In genomic region chr16:14095883-14096551, GRCh38 we compare ENCODE assay signal across 22 cellular contexts. TPM values are rescaled to one million over a fixed set of nuclear protein-coding genes. Genes with fewer than 3 reads are reported as not detected.
DNase-seq lines count a peak whose midpoint lies in the region; ATAC-seq, FAIRE-seq and TF ChIP-seq lines count a peak whose summit lies in the region.
"Had no signal": no experiment of that assay in that cellular context is flagged by ENCODE, and none has a peak within 500 bp of the region (broad histone marks: within the 10 kb centered on the region; RNA-seq: fewer than 3 reads in every experiment).

No MANE protein-coding gene starts in this region.

- H3K9me3 ChIP-seq in HEK293 (ENCODE audit: control insufficient read depth, insufficient read depth, low read depth, low read length) (no peaks in the 10 kb centered on the region), keratinocyte (ENCODE audit: control insufficient read depth, low read depth, low read length) (no peaks in the 10 kb centered on the region), stomach smooth muscle (ENCODE audit: control insufficient read depth in 2 of 2, low read length in 2 of 2) (no peaks in the 10 kb centered on the region)

- H3K79me2 ChIP-seq in keratinocyte (ENCODE audit: control insufficient read depth, insufficient read depth, low read length) = peaks cover 42% of the 10 kb centered on the region

- H3K4me2 ChIP-seq in keratinocyte (ENCODE audit: control insufficient read depth, extremely low read depth, insufficient read depth, low read depth, low read length) = peak overlapping the region; percentile 67

- H3K36me3 Mint-ChIP-seq in activated CD8-positive, alpha-beta memory T cell treated with anti-CD3 and anti-CD28 coated beads, Interleukin-2, amount 10 ng/mL, durations not matched to agents 7 days and 5 days = peaks cover 2% of the 10 kb centered on the region

- H3K9ac ChIP-seq in keratinocyte (ENCODE audit: control insufficient read depth, extremely low read depth, insufficient read depth, low read length) (no peak overlapping the region), stomach smooth muscle (ENCODE audit: low read length in 2 of 2) (no peak overlapping the region)

- no peak for DNase-seq in keratinocyte (ENCODE audit: low read depth, low spot score)
- DNase-seq in activated CD8-positive, alpha-beta memory T cell treated with anti-CD3 and anti-CD28 coated beads, Interleukin-2, amount 10 ng/mL, durations not matched to agents 7 days and 5 days = no peak
- no peak for DNase-seq in NCI-H1694 treated with DMSO at 0.1 percent for 48 hours (lab: John Stamatoyannopoulos, UW)
- DNase-seq in stimulated activated CD4-positive, alpha-beta T cell treated with anti-CD3 and anti-CD28 coated beads, Interleukin-2, amount 100 ng/mL, for 48 hours = no peak
- no peak for DNase-seq in NCI-H2029 treated with DMSO at 0.1 percent for 48 hours (lab: John Stamatoyannopoulos, UW)
- DNase-seq: activated CD8-positive, alpha-beta memory T cell treated with anti-CD3 and anti-CD28 coated beads for 24 hours; activated effector memory CD4-positive, alpha-beta T cell treated with Interleukin-2 at 50 U/mL for 16 hours; AML-193; amniotic stem cell; erythroblast; Karpas-422; NCI-H187; NCI-H524 had no signal

- H3K9me1 ChIP-seq in keratinocyte (ENCODE audit: control insufficient read depth, extremely low read depth, insufficient read depth, low read length) = no peaks in the 10 kb centered on the region

- no peak overlapping the region for H3K4me3 ChIP-seq in HEK293 (ENCODE audit: low read depth, low read length)
- H3K4me3 ChIP-seq in keratinocyte (ENCODE audit: control insufficient read depth in 2 of 3, extremely low read depth in 1 of 3, insufficient read depth in 2 of 3, low read depth in 1 of 3, low read length in 3 of 3) = no peak overlapping the region
- no peak overlapping the region for H3K4me3 ChIP-seq in stomach smooth muscle (ENCODE audit: low read length in 2 of 2)
- H3K4me3 ChIP-seq: coronary artery had no signal

- no peaks in the 10 kb centered on the region for H3K27me3 ChIP-seq in keratinocyte (ENCODE audit: control insufficient read depth, extremely low read depth, insufficient read depth, low read length)
- no peaks in the 10 kb centered on the region for H3K27me3 ChIP-seq in stomach smooth muscle (ENCODE audit: control insufficient read depth in 1 of 2, insufficient read depth in 2 of 2, low read length in 2 of 2)

- H3K9me3 Mint-ChIP-seq in activated CD8-positive, alpha-beta memory T cell treated with anti-CD3 and anti-CD28 coated beads, Interleukin-2, amount 10 ng/mL, durations not matched to agents 7 days and 5 days (ENCODE audit: low read depth) = no peaks in the 10 kb centered on the region
- H3K9me3 Mint-ChIP-seq: stimulated activated memory B cell treated with anti-CD40 and anti-IgM and Interleukin-4, amounts not matched to agents 10 μg/mL and 1 μg/mL and 100 μg/mL, for 72 hours had no signal

- H3K27ac ChIP-seq in HEK293 (ENCODE audit: extremely low read depth, low read depth, low read length) = no peak overlapping the region
- H3K27ac ChIP-seq in VCaP = peak overlapping the region; percentile 95
- H3K27ac ChIP-seq in keratinocyte (ENCODE audit: control insufficient read depth, insufficient read depth, low read length) = peak overlapping the region; percentile 47
- H3K27ac ChIP-seq in stomach smooth muscle (ENCODE audit: low read length) = peak overlapping the region; percentile 18
- H3K27ac ChIP-seq: coronary artery, HL-60 had no signal

- no peak overlapping the region for H3K4me3 Mint-ChIP-seq in activated CD8-positive, alpha-beta memory T cell treated with anti-CD3 and anti-CD28 coated beads, Interleukin-2, amount 10 ng/mL, durations not matched to agents 7 days and 5 days
- H3K4me3 Mint-ChIP-seq: stimulated activated memory B cell treated with anti-CD40 and anti-IgM and Interleukin-4, amounts not matched to agents 10 μg/mL and 1 μg/mL and 100 μg/mL, for 72 hours had no signal

- no peak for TF ChIP-seq CTCF in HEK293 (tag by site-specific recombination; IDR thresholded peaks at IDR 0.05)
- TF ChIP-seq CTCF in VCaP (conservative IDR thresholded peaks at IDR 0.05) = no peak
- no peak for TF ChIP-seq CTCF in keratinocyte (optimal IDR thresholded peaks at IDR 0.05 in 1 of 3, IDR thresholded peaks at IDR 0.05 in 1 of 3, conservative IDR thresholded peaks at IDR 0.05 in 1 of 3; ENCODE audit: extremely low read depth in 1 of 3, insufficient read depth in 2 of 3, low read length in 3 of 3)

- H3K4me1 ChIP-seq in HEK293 (ENCODE audit: control insufficient read depth, insufficient read depth, low read length) (peaks cover 25% of the 10 kb centered on the region), keratinocyte (ENCODE audit: control insufficient read depth, extremely low read depth, insufficient read depth, low read length) (peaks cover 34% of the 10 kb centered on the region), stomach smooth muscle (ENCODE audit: control insufficient read depth, insufficient read depth, low read length) (peaks cover 5% of the 10 kb centered on the region)

- H3K36me3 ChIP-seq in HEK293 (ENCODE audit: control insufficient read depth in 2 of 2, insufficient read depth in 1 of 2, low read length in 2 of 2) (no peaks in the 10 kb centered on the region), keratinocyte (ENCODE audit: control insufficient read depth in 2 of 2, extremely low read depth in 1 of 2, insufficient read depth in 2 of 2, low read length in 2 of 2) (no peaks in the 10 kb centered on the region), stomach smooth muscle (ENCODE audit: control insufficient read depth in 2 of 2, insufficient read depth in 2 of 2, low read length in 2 of 2) (no peaks in the 10 kb centered on the region)

- no peaks in the 10 kb centered on the region for H3K27me3 Mint-ChIP-seq in activated CD8-positive, alpha-beta memory T cell treated with anti-CD3 and anti-CD28 coated beads, Interleukin-2, amount 10 ng/mL, durations not matched to agents 7 days and 5 days
- H3K27me3 Mint-ChIP-seq: stimulated activated memory B cell treated with anti-CD40 and anti-IgM and Interleukin-4, amounts not matched to agents 10 μg/mL and 1 μg/mL and 100 μg/mL, for 72 hours had no signal

- ATAC-seq in activated CD8-positive, alpha-beta memory T cell treated with anti-CD3 and anti-CD28 coated beads, Interleukin-2, amount 10 ng/mL, durations not matched to agents 7 days and 5 days = no peak
- ATAC-seq: stimulated activated memory B cell treated with anti-CD40 and anti-IgM and Interleukin-4, amounts not matched to agents 10 μg/mL and 1 μg/mL and 100 μg/mL, for 72 hours had no signal

- H4K20me1 ChIP-seq in keratinocyte (ENCODE audit: control insufficient read depth, extremely low read depth, insufficient read depth, low read length) = no peaks in the 10 kb centered on the region

- CTCF ChIA-PET in HEK293 (lab: Yijun Ruan, JAX) = interaction anchor here (0.6 to 0.9 kb wide), 3 partner anchors 22 to 193 kb away, joined by 3 read pairs; no protein-coding TSS in a partner anchor
- CTCF ChIA-PET in activated CD8-positive, alpha-beta memory T cell treated with anti-CD3 and anti-CD28 coated beads, Interleukin-2, amount 10 ng/mL, durations not matched to agents 7 days and 5 days (lab: Charles Lee) = interaction anchor here (0.8 to 1.0 kb wide), 2 partner anchors 13 to 95 kb away, joined by 3 read pairs; no protein-coding TSS in a partner anchor

- POLR2A ChIA-PET in HEK293 (lab: Yijun Ruan, JAX) = no interaction called here

- dilution Hi-C loops in keratinocyte (cut with MboI; ENCODE audit: extremely low pct_ligation_motif_present, low sequenced_read_pairs) = no loop called here

- FAIRE-seq in keratinocyte (lab: Jason Lieb, UNC) = no peak
- FAIRE-seq: islet of Langerhans, small intestine, urothelium cell line had no signal

- H2AFZ ChIP-seq in keratinocyte (ENCODE audit: control insufficient read depth, low read length) = no peak overlapping the region

- H3K4me1 Mint-ChIP-seq in activated CD8-positive, alpha-beta memory T cell treated with anti-CD3 and anti-CD28 coated beads, Interleukin-2, amount 10 ng/mL, durations not matched to agents 7 days and 5 days = peaks cover under 1% of the 10 kb centered on the region

- no peak overlapping the region for H3K27ac Mint-ChIP-seq in activated CD8-positive, alpha-beta memory T cell treated with anti-CD3 and anti-CD28 coated beads, Interleukin-2, amount 10 ng/mL, durations not matched to agents 7 days and 5 days
- H3K27ac Mint-ChIP-seq: stimulated activated memory B cell treated with anti-CD40 and anti-IgM and Interleukin-4, amounts not matched to agents 10 μg/mL and 1 μg/mL and 100 μg/mL, for 72 hours had no signal

TF ChIP-seq in HEK293, 187 proteins besides CTCF, POLR2A, EP300 and RAD21 (continues in another document):
- TF ChIP-seq RBAK (tag by site-specific recombination; IDR thresholded peaks at IDR 0.05) = peak; percentile 64; the same call in 1 of the 2 replicates
- peak; percentile 45; the same call in 1 of the 2 replicates for TF ChIP-seq ZNF366 (tag by site-specific recombination; conservative IDR thresholded peaks at IDR 0.05)
- TF ChIP-seq, protein P1, sequence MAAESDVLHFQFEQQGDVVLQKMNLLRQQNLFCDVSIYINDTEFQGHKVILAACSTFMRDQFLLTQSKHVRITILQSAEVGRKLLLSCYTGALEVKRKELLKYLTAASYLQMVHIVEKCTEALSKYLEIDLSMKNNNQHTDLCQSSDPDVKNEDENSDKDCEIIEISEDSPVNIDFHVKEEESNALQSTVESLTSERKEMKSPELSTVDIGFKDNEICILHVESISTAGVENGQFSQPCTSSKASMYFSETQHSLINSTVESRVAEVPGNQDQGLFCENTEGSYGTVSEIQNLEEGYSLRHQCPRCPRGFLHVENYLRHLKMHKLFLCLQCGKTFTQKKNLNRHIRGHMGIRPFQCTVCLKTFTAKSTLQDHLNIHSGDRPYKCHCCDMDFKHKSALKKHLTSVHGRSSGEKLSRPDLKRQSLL (tag by site-specific recombination; IDR thresholded peaks at IDR 0.05) = no peak
- TF ChIP-seq ZNF311 (tag by site-specific recombination; IDR thresholded peaks at IDR 0.05; ENCODE audit: borderline replicate concordance) = no peak
- TF ChIP-seq ZNF792 (tag by site-specific recombination; IDR thresholded peaks at IDR 0.05) = no peak
- TF ChIP-seq GLIS2 (tag by site-specific recombination; IDR thresholded peaks at IDR 0.05) = no peak
- TF ChIP-seq ZFP37 (tag by site-specific recombination; IDR thresholded peaks at IDR 0.05) = peak; percentile 72; the same call in 1 of the 2 replicates
- TF ChIP-seq OVOL3 (tag by site-specific recombination; IDR thresholded peaks at IDR 0.05) = no peak

RNA-seq across cellular contexts. Expression of gene MRTFB, which starts 24.9 kb away (rescaled TPM):
- polyA plus RNA-seq in keratinocyte = 10.2 to 12.1 TPM (median 10.6 TPM) in 3 replicates
- polyA plus RNA-seq in keratinocyte (2011; ENCODE audit: low read depth) = 15.5 TPM
- 8.5 and 12.2 TPM in 2 replicates for polyA plus RNA-seq in keratinocyte (2011; cell fraction: cytosol; rRNA removed)
- polyA plus RNA-seq in keratinocyte (2011; cell fraction: nucleus; rRNA removed) = 32.3 and 42.5 TPM in 2 replicates
- 7.1 and 9.9 TPM in 2 replicates for polyA plus RNA-seq in keratinocyte (2012; ENCODE audit: low replicate concordance)
- 31.4 to 52.6 TPM (median 32.0 TPM) in 3 replicates for polyA minus RNA-seq in keratinocyte
- polyA minus RNA-seq in keratinocyte (2011; cell fraction: cytosol; rRNA and poly(A)+ RNA removed) = 11.7 TPM
- 31.1 and 71.7 TPM in 2 replicates for polyA minus RNA-seq in keratinocyte (2011; cell fraction: nucleus; rRNA and poly(A)+ RNA removed)
- 10 to 100 TPM; 12.1 to 13.3 TPM for total RNA-seq in activated CD8-positive, alpha-beta memory T cell treated with anti-CD3 and anti-CD28 coated beads, Interleukin-2, amount 10 ng/mL, durations not matched to agents 7 days and 5 days
